In the genomic region with DNA sequence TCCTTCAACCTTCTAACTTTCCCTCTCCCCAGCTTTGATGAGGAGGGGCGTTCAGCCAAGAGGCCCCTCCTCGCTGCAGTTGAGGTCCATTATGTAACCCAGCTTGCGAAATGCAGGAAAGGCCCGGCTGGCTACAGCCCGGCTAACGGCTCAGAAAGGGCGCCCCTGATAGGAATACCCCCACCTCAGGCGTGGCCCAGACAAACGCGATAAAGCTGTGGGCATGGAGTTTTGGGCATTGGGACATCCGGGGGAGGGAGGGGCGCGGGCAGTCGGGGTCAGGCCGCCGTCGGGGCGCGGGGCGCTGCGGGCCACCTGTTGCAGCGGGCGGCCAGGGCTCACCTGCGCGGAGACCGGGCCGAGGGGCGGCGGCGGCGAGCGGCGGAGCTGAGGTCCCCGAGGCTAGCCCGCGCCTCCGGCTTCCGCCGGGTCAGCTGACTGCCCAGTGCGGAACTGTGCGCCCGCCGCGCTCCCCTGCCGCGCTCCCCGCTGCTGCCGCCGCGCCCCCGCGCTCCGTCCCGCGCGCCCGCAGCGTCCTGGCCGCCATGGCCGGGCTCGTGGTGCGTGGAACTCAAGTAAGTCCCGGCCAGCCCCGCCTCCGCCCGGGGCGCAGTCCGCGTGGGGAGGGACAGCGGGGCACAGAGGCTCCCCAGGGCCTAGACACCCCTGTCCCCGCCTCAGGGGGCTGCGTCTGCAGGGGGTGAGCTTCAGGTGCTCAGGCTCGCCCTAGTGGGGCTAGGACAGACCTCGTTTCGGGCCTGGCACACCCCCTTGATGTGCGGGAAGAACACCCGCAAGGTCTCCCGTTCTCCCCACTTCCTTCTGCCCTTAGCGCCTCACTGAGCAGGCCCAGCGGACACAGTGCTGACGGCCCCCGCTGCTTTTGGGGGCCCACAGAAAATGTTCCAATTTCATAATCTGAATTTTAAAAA, we compare ENCODE assay signal across 8 cellular contexts. TPM values are rescaled to one million over a fixed set of nuclear protein-coding genes. Genes with fewer than 3 reads are reported as not detected.
DNase-seq lines count a peak whose midpoint lies in the region; ATAC-seq and TF ChIP-seq lines count a peak whose summit lies in the region.

A gene (plus strand): TSS at position 445 of the 932 bp plus-strand sequence.

- no peaks in the 10 kb centered on the region for H3K36me3 ChIP-seq in ovary

- H3K27me3 ChIP-seq in ovary, result no peaks in the 10 kb centered on the region

- ATAC-seq in GM21367 (IDR thresholded peaks at IDR 0.05; ENCODE audit: unreplicated experiment), result no peak
- no peak for ATAC-seq in GM18519 (IDR thresholded peaks at IDR 0.05; ENCODE audit: low FRiP score, unreplicated experiment)

- 4 to 18% (median 5%) methylated on average over 35 to 82 of the region's 82 CpGs for WGBS in ovary, 3 donors

- peaks cover 33% of the 10 kb centered on the region for H3K4me1 ChIP-seq in ovary (ENCODE audit: insufficient read depth)

- H3K9me3 ChIP-seq in ovary, result no peaks in the 10 kb centered on the region

- DNase-seq in NCI-H2227 (lab: John Stamatoyannopoulos, UW; ENCODE audit: unreplicated experiment) (peak; percentile 19), NCI-H2227 treated with DMSO at 0.1 percent for 48 hours (lab: John Stamatoyannopoulos, UW) (no peak), SKM-1 treated with dmso at 0.1 percent for 144 hours (lab: John Stamatoyannopoulos, UW; ENCODE audit: unreplicated experiment) (peak; percentile 73), head of caudate nucleus (peak in 24 of 42 donors; percentile 6 to 67 (median 33)), ovary (peak; percentile 74 to 83 (median 81)), kidney glomerular epithelial cell (lab: John Stamatoyannopoulos, UW) (no peak)

- TF ChIP-seq POLR2A in ovary (IDR thresholded peaks at IDR 0.05), result peak; percentile 70

- intact Hi-C loops in head of caudate nucleus (cut with DNase I) (no loop called here), ovary (cut with DNase I) (no loop called here)

- TF ChIP-seq CTCF in ovary (IDR thresholded peaks at IDR 0.05), result no peak

- H3K4me3 ChIP-seq in ovary, result peak within 1 kb of the TSS; percentile 48

- no peak for TF ChIP-seq EP300 in ovary (IDR thresholded peaks at IDR 0.05)

- peak within 1 kb of the TSS; percentile 73 to 95 for H3K27ac ChIP-seq in ovary

RNA-seq across cellular contexts. Expression of the gene that starts here (rescaled TPM):
- 10 to 100 TPM; 14.8 to 30.7 (median 22.9) TPM for total RNA-seq in ovary
- 10 to 100 TPM; 20.6 to 25.9 TPM for polyA plus RNA-seq in ovary

Comparison
In these comparisons a context has a peak if more than half of its experiments do, and no peak if none do; other contexts are left out.
1. DNase-seq: peak in NCI-H2227 (single experiment), SKM-1 treated with dmso at 0.1 percent for 144 hours (single experiment), head of caudate nucleus (24 of 42) and ovary (5 of 5); none in NCI-H2227 treated with DMSO at 0.1 percent for 48 hours (single experiment) and kidney glomerular epithelial cell (single experiment).